In the genomic region with DNA sequence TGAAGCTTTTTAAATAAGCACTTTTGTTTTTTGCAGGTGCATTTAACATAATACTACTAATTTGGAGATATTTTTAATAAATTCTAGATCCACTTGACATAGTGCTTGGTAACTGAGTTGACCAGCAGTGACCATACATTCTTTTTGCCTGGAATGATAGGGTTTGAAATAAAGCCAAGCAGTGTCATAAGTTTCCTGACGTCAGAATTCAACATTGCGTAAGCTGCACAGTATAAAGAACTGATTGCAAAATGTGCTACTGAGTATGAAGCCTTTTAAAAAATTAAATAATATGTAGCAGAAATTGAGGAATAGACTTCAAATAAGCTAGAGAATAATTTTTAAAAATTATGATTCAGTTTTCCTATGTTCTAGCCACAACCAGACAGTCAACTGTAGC, we compare ENCODE assay signal across 23 cellular contexts.
A peak's percentile ranks its signal among the peaks of the same experiment; 100 is the strongest.
DNase-seq lines count a peak whose midpoint lies in the region; ATAC-seq, FAIRE-seq and TF ChIP-seq lines count a peak whose summit lies in the region.
"Had no signal": no experiment of that assay in that cellular context is flagged by ENCODE, and none has a peak within 500 bp of the region (broad histone marks: within the 10 kb centered on the region; RNA-seq: fewer than 3 reads in every experiment).

No MANE protein-coding gene starts in this region.

- peaks cover 5 to 28% of the 10 kb centered on the region in 2 donors for H3K9me3 ChIP-seq in breast epithelium
- H3K9me3 ChIP-seq in HepG2 (ENCODE audit: low read length) = peaks cover 93% of the 10 kb centered on the region
- peaks cover 0 to 4% (median 0%) of the 10 kb centered on the region in 4 donors for H3K9me3 ChIP-seq in sigmoid colon

- no peak overlapping the region for H3K9ac ChIP-seq in HepG2 (ENCODE audit: insufficient read depth, low read depth, low read length)
- H3K9ac ChIP-seq: BLaER1 had no signal

- POLR2A ChIA-PET in MCF 10A (lab: Yijun Ruan, JAX) = interaction anchor here (1.0 kb wide), 1 partner anchor 9 kb away, joined by 3 read pairs; no protein-coding TSS in a partner anchor
- POLR2A ChIA-PET in HepG2 (lab: Yijun Ruan, JAX) = no interaction called here

- no peaks in the 10 kb centered on the region for H3K27me3 Mint-ChIP-seq in MCF 10A (ENCODE audit: insufficient read depth, unreplicated experiment)
- H3K27me3 Mint-ChIP-seq: activated CD4-positive, alpha-beta T cell treated with anti-CD3 and anti-CD28 coated beads for 36 hours; activated naive CD8-positive, alpha-beta T cell; progenitor cell of endocrine pancreas had no signal

- H3K4me1 ChIP-seq in breast epithelium (no peaks in the 10 kb centered on the region), HepG2 (ENCODE audit: insufficient read depth, low read length) (no peaks in the 10 kb centered on the region), sigmoid colon (no peaks in the 10 kb centered on the region)
- H3K4me1 ChIP-seq: BLaER1, left ventricle myocardium inferior, spleen, upper lobe of left lung had no signal

- no peaks in the 10 kb centered on the region for H3K36me3 Mint-ChIP-seq in MCF 10A (ENCODE audit: insufficient read depth, unreplicated experiment)
- H3K36me3 Mint-ChIP-seq: activated naive CD8-positive, alpha-beta T cell had no signal

- no peak overlapping the region for H3K4me2 ChIP-seq in HepG2 (ENCODE audit: low read depth, low read length)
- H3K4me2 ChIP-seq: BLaER1 had no signal

- no peak for FAIRE-seq in HepG2 (lab: Jason Lieb, UNC)
- FAIRE-seq: A204.1, endothelial cell of umbilical vein had no signal

- TF ChIP-seq CTCF in MCF 10A (IDR thresholded peaks at IDR 0.05; ENCODE audit: unreplicated experiment) (no peak), breast epithelium (IDR thresholded peaks at IDR 0.05) (no peak), epithelial cell of proximal tubule (conservative IDR thresholded peaks at IDR 0.05; ENCODE audit: low read depth, low read length) (no peak), HepG2 (CRISPR knock-in tag; IDR thresholded peaks at IDR 0.05) (no peak), sigmoid colon (IDR thresholded peaks at IDR 0.05) (no peak)

- H3K9me3 Mint-ChIP-seq in MCF 10A (ENCODE audit: unreplicated experiment) = peaks cover 15% of the 10 kb centered on the region

- WGBS in HepG2 (ENCODE audit: low lambda C conversion rate) = 55% methylated on average over 2 of the region's 2 CpGs
- WGBS in sigmoid colon, 2 donors = 75 to 82% methylated on average over 2 of the region's 2 CpGs

- H3K4me3 Mint-ChIP-seq in MCF 10A (ENCODE audit: unreplicated experiment) = no peak overlapping the region
- H3K4me3 Mint-ChIP-seq: activated CD4-positive, alpha-beta T cell treated with anti-CD3 and anti-CD28 coated beads for 36 hours; activated naive CD8-positive, alpha-beta T cell; neural crest cell had no signal

- H3K27me3 ChIP-seq in breast epithelium (no peaks in the 10 kb centered on the region), HepG2 (ENCODE audit: control insufficient read depth in 1 of 2, insufficient read depth in 2 of 2, low read length in 2 of 2) (no peaks in the 10 kb centered on the region), sigmoid colon (no peaks in the 10 kb centered on the region)
- H3K27me3 ChIP-seq: BLaER1, cardiac muscle cell, spleen, upper lobe of left lung had no signal

- DNase-seq in MCF 10A (ENCODE audit: unreplicated experiment) = peak; percentile 81
- no peak for DNase-seq in breast epithelium (ENCODE audit: low spot score in 2 of 2)
- DNase-seq in epithelial cell of proximal tubule (ENCODE audit: low read depth) = peak; percentile 52
- DNase-seq in HepG2 (ENCODE audit: low spot score) = no peak
- DNase-seq in activated effector memory CD4-positive, alpha-beta T cell treated with anti-CD3 and anti-CD28 coated beads, Interleukin-2, amount 50 U/mL, for 16 hours = no peak
- no peak for DNase-seq in NCI-H526 (lab: John Stamatoyannopoulos, UW)
- DNase-seq in sigmoid colon = no peak
- DNase-seq: activated CD4-positive, alpha-beta T cell treated with anti-CD3 and anti-CD28 coated beads for 36 hours; left ventricle myocardium inferior; NCI-H1694 treated with DMSO at 0.1 percent for 48 hours; NCI-H748 treated with DMSO at 0.1 percent for 48 hours; spleen; stimulated activated CD4-positive, alpha-beta T cell treated with anti-CD3 and anti-CD28 coated beads, Interleukin-4, amount 100 ng/mL, for 4 hours; upper lobe of left lung had no signal

- in situ Hi-C loops in HepG2 (cut with HindIII; ENCODE audit: extremely low pct_ligation_motif_present, low pct_unique_long_range_greater_than_20kb) = no loop called here

- H3K4me3 ChIP-seq in breast epithelium (no peak overlapping the region), epithelial cell of proximal tubule (ENCODE audit: low read depth, low read length) (no peak overlapping the region), HepG2 (replicated peaks in 1 of 3; ENCODE audit: insufficient read depth in 1 of 3, low read depth in 2 of 3, low read length in 3 of 3) (no peak overlapping the region), sigmoid colon (no peak overlapping the region)
- H3K4me3 ChIP-seq: BLaER1, cardiac muscle cell, left ventricle myocardium inferior, spleen, upper lobe of left lung had no signal

- TF ChIP-seq EP300 in HepG2 (IDR thresholded peaks at IDR 0.05; ENCODE audit: low read depth in 2 of 2, low read length in 2 of 2) (no peak), HepG2 (CRISPR knock-in tag; IDR thresholded peaks at IDR 0.05; ENCODE audit: borderline replicate concordance) (no peak), sigmoid colon (IDR thresholded peaks at IDR 0.05) (no peak)

- ATAC-seq in HepG2 = no peak
- ATAC-seq in HG02884 (IDR thresholded peaks at IDR 0.05; ENCODE audit: unreplicated experiment) = no peak
- ATAC-seq: activated CD4-positive, alpha-beta T cell treated with anti-CD3 and anti-CD28 coated beads for 36 hours; HCT116 had no signal

- CTCF ChIA-PET in MCF 10A (lab: Yijun Ruan, JAX) (interaction anchor here (1.2 kb wide), 1 partner anchor 1300 kb away, joined by 3 read pairs; no protein-coding TSS in a partner anchor), HepG2 (lab: Yijun Ruan, JAX; ENCODE audit: low intra/inter-chr PET ratio, low total read pairs) (no interaction called here)

- no peak overlapping the region for H3K27ac Mint-ChIP-seq in MCF 10A (ENCODE audit: low read depth, unreplicated experiment)
- H3K27ac Mint-ChIP-seq: activated CD4-positive, alpha-beta T cell treated with anti-CD3 and anti-CD28 coated beads for 36 hours; activated naive CD8-positive, alpha-beta T cell; progenitor cell of endocrine pancreas had no signal

- H2AFZ ChIP-seq in HepG2 (ENCODE audit: low read length) = no peak overlapping the region

- H3K36me3 ChIP-seq in breast epithelium (no peaks in the 10 kb centered on the region), HepG2 (replicated peaks in 1 of 2; ENCODE audit: control insufficient read depth in 1 of 2, insufficient read depth in 2 of 2, low read length in 2 of 2) (no peaks in the 10 kb centered on the region), sigmoid colon (no peaks in the 10 kb centered on the region)
- H3K36me3 ChIP-seq: BLaER1, cardiac muscle cell, left ventricle myocardium inferior, spleen, upper lobe of left lung had no signal

- H3K4me1 Mint-ChIP-seq in MCF 10A (ENCODE audit: insufficient read depth, unreplicated experiment) = peaks cover 13% of the 10 kb centered on the region
- H3K4me1 Mint-ChIP-seq: activated CD4-positive, alpha-beta T cell treated with anti-CD3 and anti-CD28 coated beads for 36 hours; neural crest cell had no signal

- H4K20me1 ChIP-seq in HepG2 (ENCODE audit: insufficient read depth, low read length) = no peaks in the 10 kb centered on the region
- H4K20me1 ChIP-seq: BLaER1 had no signal

- intact Hi-C loops in MCF 10A (cut with micrococcal nuclease) (no loop called here), breast epithelium (cut with DNase I; ENCODE audit: low total_unique reads) (no loop called here), HepG2 (cut with micrococcal nuclease; ENCODE audit: unreplicated experiment) (no loop called here), sigmoid colon (cut with DNase I) (no loop called here)

- no peak for TF ChIP-seq POLR2A in breast epithelium (IDR thresholded peaks at IDR 0.05)
- TF ChIP-seq POLR2A in HepG2 (IDR thresholded peaks at IDR 0.05; ENCODE audit: insufficient read depth in 1 of 2, low read depth in 2 of 2, low read length in 2 of 2) = no peak
- no peak for TF ChIP-seq POLR2A in sigmoid colon (IDR thresholded peaks at IDR 0.05)

- TF ChIP-seq RAD21 in HepG2 (CRISPR knock-in tag; IDR thresholded peaks at IDR 0.05) = no peak

- BruUV-seq in MCF 10A (replicated peaks; lab: Mats Ljungman, UMichigan) (no TSS peak), HepG2 (replicated peaks; lab: Mats Ljungman, UMichigan) (no TSS peak)

- no peaks in the 10 kb centered on the region for H3K79me2 ChIP-seq in HepG2 (ENCODE audit: insufficient read depth, low read length)

- H3K27ac ChIP-seq in breast epithelium (no peak overlapping the region), HepG2 (ENCODE audit: extremely low read length, insufficient read depth, low read length) (no peak overlapping the region), sigmoid colon (no peak overlapping the region)
- H3K27ac ChIP-seq: BLaER1, cardiac muscle cell, left ventricle myocardium inferior, spleen, upper lobe of left lung had no signal

TF ChIP-seq in HepG2, 621 proteins besides CTCF, POLR2A, EP300 and RAD21 (continues in another document):
- TF ChIP-seq, protein P1, sequence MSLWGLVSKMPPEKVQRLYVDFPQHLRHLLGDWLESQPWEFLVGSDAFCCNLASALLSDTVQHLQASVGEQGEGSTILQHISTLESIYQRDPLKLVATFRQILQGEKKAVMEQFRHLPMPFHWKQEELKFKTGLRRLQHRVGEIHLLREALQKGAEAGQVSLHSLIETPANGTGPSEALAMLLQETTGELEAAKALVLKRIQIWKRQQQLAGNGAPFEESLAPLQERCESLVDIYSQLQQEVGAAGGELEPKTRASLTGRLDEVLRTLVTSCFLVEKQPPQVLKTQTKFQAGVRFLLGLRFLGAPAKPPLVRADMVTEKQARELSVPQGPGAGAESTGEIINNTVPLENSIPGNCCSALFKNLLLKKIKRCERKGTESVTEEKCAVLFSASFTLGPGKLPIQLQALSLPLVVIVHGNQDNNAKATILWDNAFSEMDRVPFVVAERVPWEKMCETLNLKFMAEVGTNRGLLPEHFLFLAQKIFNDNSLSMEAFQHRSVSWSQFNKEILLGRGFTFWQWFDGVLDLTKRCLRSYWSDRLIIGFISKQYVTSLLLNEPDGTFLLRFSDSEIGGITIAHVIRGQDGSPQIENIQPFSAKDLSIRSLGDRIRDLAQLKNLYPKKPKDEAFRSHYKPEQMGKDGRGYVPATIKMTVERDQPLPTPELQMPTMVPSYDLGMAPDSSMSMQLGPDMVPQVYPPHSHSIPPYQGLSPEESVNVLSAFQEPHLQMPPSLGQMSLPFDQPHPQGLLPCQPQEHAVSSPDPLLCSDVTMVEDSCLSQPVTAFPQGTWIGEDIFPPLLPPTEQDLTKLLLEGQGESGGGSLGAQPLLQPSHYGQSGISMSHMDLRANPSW (CRISPR knock-in tag; IDR thresholded peaks at IDR 0.05; ENCODE audit: borderline replicate concordance) = no peak
- TF ChIP-seq JUN (CRISPR knock-in tag; IDR thresholded peaks at IDR 0.05) (no peak), POLR2AphosphoS5 (IDR thresholded peaks at IDR 0.05; ENCODE audit: low read depth, low read length) (no peak), TEAD3 (CRISPR knock-in tag; optimal IDR thresholded peaks at IDR 0.05; ENCODE audit: borderline replicate concordance) (no peak), DPF2 (CRISPR knock-in tag; IDR thresholded peaks at IDR 0.05; ENCODE audit: borderline replicate concordance, low read depth) (no peak), ZNF263 (CRISPR knock-in tag; IDR thresholded peaks at IDR 0.05) (no peak)

Comparison
In these comparisons a context has a peak if more than half of its experiments do, and no peak if none do; other contexts are left out.
1. DNase-seq: peak in MCF 10A (single experiment) and epithelial cell of proximal tubule (single experiment); none in breast epithelium (0 of 2), HepG2 (single experiment), activated effector memory CD4-positive, alpha-beta T cell treated with anti-CD3 and anti-CD28 coated beads, Interleukin-2, amount 50 U/mL, for 16 hours (single experiment), NCI-H526 (0 of 2) and sigmoid colon (single experiment).